ENCODE assay signal across 1 cellular context in genomic region chr20:3471397-3472021, GRCh38.
TF ChIP-seq lines count a peak whose summit lies in the region.

No MANE protein-coding gene starts in this region.

TF ChIP-seq in GM23338, 12 proteins besides CTCF, POLR2A, EP300 and RAD21 (continued from another document):
- TF ChIP-seq ZNF462 (CRISPR knock-in tag; IDR thresholded peaks at IDR 0.05), result no peak
- TF ChIP-seq JUNB (IDR thresholded peaks at IDR 0.05; ENCODE audit: unreplicated experiment), result no peak
- no peak for TF ChIP-seq POLR2AphosphoS5 (IDR thresholded peaks at IDR 0.05; ENCODE audit: low read depth)
- TF ChIP-seq ZNF114 (CRISPR knock-in tag; IDR thresholded peaks at IDR 0.05), result no peak
- TF ChIP-seq NANOG (IDR thresholded peaks at IDR 0.05; ENCODE audit: borderline replicate concordance), result no peak
- TF ChIP-seq EZH2 (IDR thresholded peaks at IDR 0.05; ENCODE audit: low read depth, unreplicated experiment), result no peak
